ENCODE assay signal across 33 cellular contexts in the genomic region with DNA sequence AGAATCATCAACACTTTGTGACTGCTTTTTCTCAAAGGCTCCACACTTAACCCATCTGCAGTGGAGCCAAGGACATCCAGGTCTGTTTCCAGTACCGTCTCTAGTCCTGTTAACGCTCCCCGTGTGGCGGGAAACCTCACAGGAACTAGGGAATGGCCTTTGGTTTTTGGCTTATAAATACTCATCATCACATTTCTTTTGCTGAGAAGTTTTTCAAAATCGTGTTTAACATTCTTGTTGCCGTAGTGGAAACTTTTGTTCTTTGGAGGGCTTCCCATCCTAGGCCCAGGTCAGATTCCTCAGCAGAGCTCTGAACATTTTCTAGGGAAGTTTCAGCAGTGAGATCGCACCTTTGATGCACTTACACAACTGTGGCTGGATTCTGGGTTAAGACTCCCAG. TPM values are rescaled to one million over a fixed set of nuclear protein-coding genes. Genes with fewer than 3 reads are reported as not detected.
DNase-seq lines count a peak whose midpoint lies in the region; ATAC-seq, FAIRE-seq and TF ChIP-seq lines count a peak whose summit lies in the region.
"Had no signal": no experiment of that assay in that cellular context is flagged by ENCODE, and none has a peak within 500 bp of the region (broad histone marks: within the 10 kb centered on the region; RNA-seq: fewer than 3 reads in every experiment).

No MANE protein-coding gene starts in this region.

- H3K36me3 ChIP-seq in mesenchymal stem cell (ENCODE audit: control insufficient read depth in 1 of 2, insufficient read depth in 2 of 2, low read depth in 1 of 2, low read length in 2 of 2) (no peaks in the 10 kb centered on the region), stomach (peaks cover 0 to 4% (median 0%) of the 10 kb centered on the region in 4 donors), aorta (ENCODE audit: control insufficient read depth in 1 of 2, insufficient read depth in 2 of 2, low read length in 1 of 2) (no peaks in the 10 kb centered on the region)
- H3K36me3 ChIP-seq: BLaER1 treated with 17β-estradiol and CSF1 and Interleukin-3, amounts not matched to agents 10 nM and 100 nM had no signal

- peaks cover 2% of the 10 kb centered on the region for H3K9me3 Mint-ChIP-seq in glutamatergic neuron (ENCODE audit: unreplicated experiment)
- H3K9me3 Mint-ChIP-seq: activated T-cell treated with anti-CD3 and anti-CD28 coated beads, Interleukin-2, amount 50 U/mL, for 72 hours; naive thymus-derived CD4-positive, alpha-beta T cell; stimulated activated naive B cell treated with anti-CD40 and anti-IgM and Interleukin-4, amounts not matched to agents 10 μg/mL and 1 μg/mL and 100 μg/mL, for 72 hours had no signal

- H3K36me3 Mint-ChIP-seq in glutamatergic neuron (ENCODE audit: unreplicated experiment): no peaks in the 10 kb centered on the region
- H3K36me3 Mint-ChIP-seq: activated CD8-positive, alpha-beta memory T cell treated with anti-CD3 and anti-CD28 coated beads, Interleukin-2, amount 10 ng/mL, durations not matched to agents 7 days and 5 days; naive thymus-derived CD4-positive, alpha-beta T cell; stimulated activated naive B cell treated with anti-CD40 and anti-IgM and Interleukin-4, amounts not matched to agents 10 μg/mL and 1 μg/mL and 100 μg/mL, for 72 hours had no signal

- H3K18ac ChIP-seq in mesenchymal stem cell (ENCODE audit: low read depth in 1 of 2, low read length in 2 of 2): peak overlapping the region in 1 of 2 experiments; percentile 54

- H2BK15ac ChIP-seq in mesenchymal stem cell (ENCODE audit: low read depth, poor library complexity, severe bottlenecking): no peak overlapping the region

- no peak for TF ChIP-seq CTCF in coronary artery (IDR thresholded peaks at IDR 0.05)
- no peak for TF ChIP-seq CTCF in stomach (IDR thresholded peaks at IDR 0.05)
- TF ChIP-seq CTCF in glutamatergic neuron (IDR thresholded peaks at IDR 0.05; ENCODE audit: partially characterized antibody, unreplicated experiment): no peak
- no peak for TF ChIP-seq CTCF in D721Med (IDR thresholded peaks at IDR 0.05; ENCODE audit: insufficient read depth, missing control alignments)

- 84% methylated on average over 7 of the region's 7 CpGs for WGBS in mesenchymal stem cell
- 74 to 86% (median 77%) methylated on average over 7 of the region's 7 CpGs for WGBS in stomach, 5 donors
- 10 to 12% methylated on average over 7 of the region's 7 CpGs for WGBS in aorta, 2 donors

- TF ChIP-seq EP300 in stomach (IDR thresholded peaks at IDR 0.05): peak; percentile 22

- no peak overlapping the region for H3K4me3 ChIP-seq in coronary artery
- H3K4me3 ChIP-seq in mesenchymal stem cell (ENCODE audit: insufficient read depth in 1 of 2, low read depth in 1 of 2, low read length in 2 of 2): no peak overlapping the region
- H3K4me3 ChIP-seq in stomach: no peak overlapping the region
- no peak overlapping the region for H3K4me3 ChIP-seq in aorta (ENCODE audit: low read length in 2 of 2)
- H3K4me3 ChIP-seq: BLaER1 treated with 17β-estradiol and CSF1 and Interleukin-3, amounts not matched to agents 10 nM and 100 nM; heart left ventricle; psoas muscle; SK-N-MC had no signal

- H2BK5ac ChIP-seq in mesenchymal stem cell (ENCODE audit: low read depth, low read length, poor library complexity, severe bottlenecking): no peak overlapping the region

- peak overlapping the region; percentile 48 to 62 for H3K27ac ChIP-seq in coronary artery
- no peak overlapping the region for H3K27ac ChIP-seq in mesenchymal stem cell (ENCODE audit: low read length, poor library complexity, severe bottlenecking)
- peak overlapping the region in 4 of 5 donors; percentile 64 to 86 (median 78) for H3K27ac ChIP-seq in stomach
- H3K27ac ChIP-seq in aorta (ENCODE audit: low read depth in 1 of 2, low read length in 2 of 2): peak overlapping the region; percentile 74 to 76
- H3K27ac ChIP-seq: BLaER1 treated with 17β-estradiol and CSF1 and Interleukin-3, amounts not matched to agents 10 nM and 100 nM; psoas muscle; SK-N-MC had no signal

- DNase-seq in coronary artery (ENCODE audit: low spot score): no peak
- DNase-seq in mesenchymal stem cell: peak; percentile 40
- no peak for DNase-seq in stomach
- DNase-seq in aorta: no peak
- no peak for DNase-seq in glutamatergic neuron
- DNase-seq in D721Med (ENCODE audit: insufficient read length, low spot score): no peak
- DNase-seq in kidney glomerular epithelial cell (lab: John Stamatoyannopoulos, UW): no peak
- DNase-seq: activated CD4-positive, alpha-beta T cell treated with anti-CD3 and anti-CD28 coated beads, Interleukin-2, amount 50 U/mL, for 4 hours; activated CD4-positive, CD25-positive, alpha-beta regulatory T cell; activated CD8-positive, alpha-beta memory T cell treated with anti-CD3 and anti-CD28 coated beads, Interleukin-2, amount 10 ng/mL, durations not matched to agents 7 days and 5 days; activated T-cell treated with anti-CD3 and anti-CD28 coated beads, Interleukin-2, amount 50 U/mL, for 72 hours; Caco-2; central memory CD4-positive, alpha-beta T cell; DMS79; GDM1; heart left ventricle; islet precursor cell; Kasumi-1; left ventricle myocardium superior; naive thymus-derived CD4-positive, alpha-beta T cell; NCI-H1417 treated with DMSO at 0.1 percent for 48 hours; NCI-H2081; NCI-H526; nucleus accumbens; PC-3; psoas muscle; stimulated activated naive B cell treated with anti-CD40 and anti-IgM and Interleukin-4, amounts not matched to agents 10 μg/mL and 1 μg/mL and 100 μg/mL, for 72 hours had no signal

- FAIRE-seq in D721Med (lab: Jason Lieb, UNC): no peak
- FAIRE-seq: endothelial cell of umbilical vein, TTC549 had no signal

- H3K9ac ChIP-seq in mesenchymal stem cell (ENCODE audit: low read length): no peak overlapping the region
- H3K9ac ChIP-seq: BLaER1 treated with 17β-estradiol and CSF1 and Interleukin-3, amounts not matched to agents 10 nM and 100 nM had no signal

- peaks cover 2% of the 10 kb centered on the region for H3K27me3 Mint-ChIP-seq in glutamatergic neuron (ENCODE audit: unreplicated experiment)
- H3K27me3 Mint-ChIP-seq: activated CD8-positive, alpha-beta memory T cell treated with anti-CD3 and anti-CD28 coated beads, Interleukin-2, amount 10 ng/mL, durations not matched to agents 7 days and 5 days had no signal

- H3K27me3 ChIP-seq in mesenchymal stem cell (ENCODE audit: control insufficient read depth in 1 of 2, insufficient read depth in 1 of 2, low read length in 2 of 2): no peaks in the 10 kb centered on the region
- no peaks in the 10 kb centered on the region for H3K27me3 ChIP-seq in stomach
- no peaks in the 10 kb centered on the region for H3K27me3 ChIP-seq in aorta (ENCODE audit: control insufficient read depth in 1 of 2, insufficient read depth in 2 of 2, low read length in 1 of 2)
- H3K27me3 ChIP-seq: BLaER1 treated with 17β-estradiol and CSF1 and Interleukin-3, amounts not matched to agents 10 nM and 100 nM; heart left ventricle had no signal

- no peak overlapping the region for H3K14ac ChIP-seq in mesenchymal stem cell (ENCODE audit: low read length in 2 of 2)

- no peak for TF ChIP-seq POLR2A in stomach (IDR thresholded peaks at IDR 0.05)

- no peak overlapping the region for H2AK5ac ChIP-seq in mesenchymal stem cell (ENCODE audit: low read length, severe bottlenecking)

- H4K8ac ChIP-seq in mesenchymal stem cell (ENCODE audit: low read length): no peak overlapping the region

- H3K9me3 ChIP-seq in mesenchymal stem cell (ENCODE audit: control insufficient read depth, low read length) (no peaks in the 10 kb centered on the region), stomach (no peaks in the 10 kb centered on the region), aorta (ENCODE audit: control insufficient read depth, low read length) (no peaks in the 10 kb centered on the region)
- H3K9me3 ChIP-seq: BLaER1 treated with 17β-estradiol and CSF1 and Interleukin-3, amounts not matched to agents 10 nM and 100 nM; Caco-2; heart left ventricle; psoas muscle had no signal

- H3K4me1 ChIP-seq in mesenchymal stem cell (ENCODE audit: control insufficient read depth, insufficient read depth, low read depth, low read length) (peaks cover 8% of the 10 kb centered on the region), stomach (peaks cover 10 to 80% (median 49%) of the 10 kb centered on the region in 4 donors), aorta (ENCODE audit: control insufficient read depth in 1 of 2, insufficient read depth in 2 of 2, low read length in 2 of 2) (peaks cover 13 to 16% of the 10 kb centered on the region in 2 donors)
- H3K4me1 ChIP-seq: Caco-2 had no signal

- ATAC-seq in aorta (ENCODE audit: low FRiP score): no peak
- ATAC-seq: activated CD8-positive, alpha-beta memory T cell treated with anti-CD3 and anti-CD28 coated beads, Interleukin-2, amount 10 ng/mL, durations not matched to agents 7 days and 5 days; activated T-cell treated with anti-CD3 and anti-CD28 coated beads, Interleukin-2, amount 50 U/mL, for 72 hours; HCT116; heart left ventricle; left ventricle myocardium superior; naive thymus-derived CD4-positive, alpha-beta T cell; PC-3; psoas muscle; stimulated activated naive B cell treated with anti-CD40 and anti-IgM and Interleukin-4, amounts not matched to agents 10 μg/mL and 1 μg/mL and 100 μg/mL, for 72 hours had no signal

- H3K4me2 ChIP-seq in mesenchymal stem cell (ENCODE audit: low read length, poor library complexity, severe bottlenecking): no peak overlapping the region
- H3K4me2 ChIP-seq: BLaER1 treated with 17β-estradiol and CSF1 and Interleukin-3, amounts not matched to agents 10 nM and 100 nM had no signal

- no peak overlapping the region for H2BK120ac ChIP-seq in mesenchymal stem cell (ENCODE audit: low read depth, low read length)

- peaks cover 10% of the 10 kb centered on the region for H3K4me1 Mint-ChIP-seq in glutamatergic neuron (ENCODE audit: low read depth, unreplicated experiment)
- H3K4me1 Mint-ChIP-seq: activated CD8-positive, alpha-beta memory T cell treated with anti-CD3 and anti-CD28 coated beads, Interleukin-2, amount 10 ng/mL, durations not matched to agents 7 days and 5 days; naive thymus-derived CD4-positive, alpha-beta T cell had no signal

- intact Hi-C loops in stomach (cut with DNase I; ENCODE audit: low total_unique reads): no loop called here
- intact Hi-C loops in aorta (cut with DNase I): no loop called here

- H3K79me1 ChIP-seq in mesenchymal stem cell (replicated peaks; ENCODE audit: low read length, poor library complexity, severe bottlenecking): peaks cover 8% of the 10 kb centered on the region

- H3K4me3 Mint-ChIP-seq in glutamatergic neuron (ENCODE audit: unreplicated experiment): no peak overlapping the region
- H3K4me3 Mint-ChIP-seq: activated CD8-positive, alpha-beta memory T cell treated with anti-CD3 and anti-CD28 coated beads, Interleukin-2, amount 10 ng/mL, durations not matched to agents 7 days and 5 days; activated T-cell treated with anti-CD3 and anti-CD28 coated beads, Interleukin-2, amount 50 U/mL, for 72 hours; naive thymus-derived CD4-positive, alpha-beta T cell; stimulated activated naive B cell treated with anti-CD40 and anti-IgM and Interleukin-4, amounts not matched to agents 10 μg/mL and 1 μg/mL and 100 μg/mL, for 72 hours had no signal

- H3K27ac Mint-ChIP-seq in glutamatergic neuron (ENCODE audit: unreplicated experiment): no peak overlapping the region
- H3K27ac Mint-ChIP-seq: activated CD8-positive, alpha-beta memory T cell treated with anti-CD3 and anti-CD28 coated beads, Interleukin-2, amount 10 ng/mL, durations not matched to agents 7 days and 5 days; activated T-cell treated with anti-CD3 and anti-CD28 coated beads, Interleukin-2, amount 50 U/mL, for 72 hours; naive thymus-derived CD4-positive, alpha-beta T cell; stimulated activated naive B cell treated with anti-CD40 and anti-IgM and Interleukin-4, amounts not matched to agents 10 μg/mL and 1 μg/mL and 100 μg/mL, for 72 hours had no signal

- no peak overlapping the region for H4K91ac ChIP-seq in mesenchymal stem cell (ENCODE audit: low read length)

- H2BK12ac ChIP-seq in mesenchymal stem cell (ENCODE audit: low read length in 2 of 2): no peak overlapping the region

- H3K23ac ChIP-seq in mesenchymal stem cell (ENCODE audit: low read length in 2 of 2): no peak overlapping the region

- no peak overlapping the region for H2AFZ ChIP-seq in mesenchymal stem cell (ENCODE audit: low read depth, low read length)

- no peak overlapping the region for H3K4ac ChIP-seq in mesenchymal stem cell (ENCODE audit: low read depth in 1 of 2, low read length in 2 of 2)

RNA-seq across cellular contexts. Expression of gene DAAM2, which starts 24.6 kb away (rescaled TPM):
- polyA plus RNA-seq in mesenchymal stem cell (2013, experiment 1 of 2): 36.4 TPM
- polyA plus RNA-seq in mesenchymal stem cell (2013, experiment 2 of 2): 35.2 TPM
- 10 to 100 TPM in 4 of 5 donors, 1 to 10 TPM in 1; 9.3 to 78.8 (median 35.7) TPM for total RNA-seq in stomach
- polyA plus RNA-seq in stomach: 10 to 100 TPM; 15.1 to 18.5 (median 17.9) TPM
- total RNA-seq in aorta: 10 to 100 TPM; 61.5 to 62.1 TPM
- polyA plus RNA-seq in aorta: 10 to 100 TPM; 27.3 to 30.4 TPM
- 0.59 TPM for total RNA-seq in glutamatergic neuron (ENCODE audit: unreplicated experiment)
- total RNA-seq: activated CD8-positive, alpha-beta memory T cell treated with anti-CD3 and anti-CD28 coated beads, Interleukin-2, amount 10 ng/mL, durations not matched to agents 7 days and 5 days; activated T-cell treated with anti-CD3 and anti-CD28 coated beads, Interleukin-2, amount 50 U/mL, for 72 hours; Caco-2; naive thymus-derived CD4-positive, alpha-beta T cell; PC-3; T-helper 1 cell treated with Interleukin-12 subunit alpha and Interleukin-12 subunit beta and Interleukin-4 antibody, amounts not matched to agents 30 ng/mL and 1 ng/mL, for 36 hours had no signal
- polyA plus RNA-seq: naive thymus-derived CD4-positive, alpha-beta T cell had no signal
